Comparison of ENCODE assay signal across 8 cellular contexts in genomic region chr4:2059034-2059725, GRCh38. TPM values are rescaled to one million over a fixed set of nuclear protein-coding genes. Genes with fewer than 3 reads are reported as not detected.
DNase-seq lines count a peak whose midpoint lies in the region; ATAC-seq and TF ChIP-seq lines count a peak whose summit lies in the region.

Gene NAT8L (plus strand): TSS chr4:2059327. CDS start chr4:2059512, 185 bp downstream.

- no peaks in the 10 kb centered on the region for H3K36me3 ChIP-seq in ascending aorta

- H3K27ac ChIP-seq in ascending aorta: no peak within 1 kb of the TSS

- TF ChIP-seq CTCF in ascending aorta (IDR thresholded peaks at IDR 0.05): no peak

- H3K4me3 Mint-ChIP-seq in stimulated activated effector memory CD8-positive, alpha-beta T cell treated with anti-CD3 and anti-CD28 coated beads, Interleukin-12 subunit alpha, Interleukin-12 subunit beta, amount 100 ng/mL, for 72 hours: no peak within 1 kb of the TSS

- DNase-seq in NCI-H1694 treated with DMSO at 0.1 percent for 48 hours (lab: John Stamatoyannopoulos, UW) (peak; percentile 2), NCI-H1694 (lab: John Stamatoyannopoulos, UW) (no peak), NCI-H2196 (lab: John Stamatoyannopoulos, UW; ENCODE audit: unreplicated experiment) (peak; percentile 47), ascending aorta (ENCODE audit: low spot score in 2 of 2) (no peak), iPS-NIHi11 (ENCODE audit: low spot score) (peak; percentile 86)
- no peak for DNase-seq in stimulated activated effector memory CD8-positive, alpha-beta T cell treated with anti-CD3 and anti-CD28 coated beads, Interleukin-12 subunit alpha, Interleukin-12 subunit beta, amount 100 ng/mL, for 72 hours (ENCODE audit: low spot score in 2 of 2)
- no peak for DNase-seq in activated CD4-positive, alpha-beta T cell treated with anti-CD3 and anti-CD28 coated beads for 48 hours

- H3K27ac Mint-ChIP-seq in stimulated activated effector memory CD8-positive, alpha-beta T cell treated with anti-CD3 and anti-CD28 coated beads, Interleukin-12 subunit alpha, Interleukin-12 subunit beta, amount 100 ng/mL, for 72 hours: no peak within 1 kb of the TSS

- no peaks in the 10 kb centered on the region for H3K4me1 Mint-ChIP-seq in stimulated activated effector memory CD8-positive, alpha-beta T cell treated with anti-CD3 and anti-CD28 coated beads, Interleukin-12 subunit alpha, Interleukin-12 subunit beta, amount 100 ng/mL, for 72 hours

- peak within 1 kb of the TSS; percentile 56 to 58 for H3K4me3 ChIP-seq in ascending aorta

- intact Hi-C loops in ascending aorta (cut with DNase I): no loop called here

- peak; percentile 42 for ATAC-seq in stimulated activated effector memory CD8-positive, alpha-beta T cell treated with anti-CD3 and anti-CD28 coated beads, Interleukin-12 subunit alpha, Interleukin-12 subunit beta, amount 100 ng/mL, for 72 hours
- no peak for ATAC-seq in GM21515 (IDR thresholded peaks at IDR 0.05; ENCODE audit: unreplicated experiment)

- H3K9me3 Mint-ChIP-seq in stimulated activated effector memory CD8-positive, alpha-beta T cell treated with anti-CD3 and anti-CD28 coated beads, Interleukin-12 subunit alpha, Interleukin-12 subunit beta, amount 100 ng/mL, for 72 hours: no peaks in the 10 kb centered on the region

- H3K36me3 Mint-ChIP-seq in stimulated activated effector memory CD8-positive, alpha-beta T cell treated with anti-CD3 and anti-CD28 coated beads, Interleukin-12 subunit alpha, Interleukin-12 subunit beta, amount 100 ng/mL, for 72 hours: no peaks in the 10 kb centered on the region

- H3K27me3 ChIP-seq in ascending aorta: peaks cover 15% of the 10 kb centered on the region

- H3K4me1 ChIP-seq in ascending aorta: peaks cover 0 to 2% of the 10 kb centered on the region in 2 donors

- no peaks in the 10 kb centered on the region for H3K9me3 ChIP-seq in ascending aorta

RNA-seq across cellular contexts. Expression of gene NAT8L, which starts in this region (rescaled TPM):
- total RNA-seq in ascending aorta: not detected

Comparison
In these comparisons a context has a peak if more than half of its experiments do, and no peak if none do; other contexts are left out.
1. DNase-seq: peak in NCI-H1694 treated with DMSO at 0.1 percent for 48 hours (single experiment), NCI-H2196 (single experiment) and iPS-NIHi11 (single experiment); none in NCI-H1694 (single experiment), ascending aorta (0 of 2), stimulated activated effector memory CD8-positive, alpha-beta T cell treated with anti-CD3 and anti-CD28 coated beads, Interleukin-12 subunit alpha, Interleukin-12 subunit beta, amount 100 ng/mL, for 72 hours (0 of 2) and activated CD4-positive, alpha-beta T cell treated with anti-CD3 and anti-CD28 coated beads for 48 hours (single experiment).